In the genomic region with DNA sequence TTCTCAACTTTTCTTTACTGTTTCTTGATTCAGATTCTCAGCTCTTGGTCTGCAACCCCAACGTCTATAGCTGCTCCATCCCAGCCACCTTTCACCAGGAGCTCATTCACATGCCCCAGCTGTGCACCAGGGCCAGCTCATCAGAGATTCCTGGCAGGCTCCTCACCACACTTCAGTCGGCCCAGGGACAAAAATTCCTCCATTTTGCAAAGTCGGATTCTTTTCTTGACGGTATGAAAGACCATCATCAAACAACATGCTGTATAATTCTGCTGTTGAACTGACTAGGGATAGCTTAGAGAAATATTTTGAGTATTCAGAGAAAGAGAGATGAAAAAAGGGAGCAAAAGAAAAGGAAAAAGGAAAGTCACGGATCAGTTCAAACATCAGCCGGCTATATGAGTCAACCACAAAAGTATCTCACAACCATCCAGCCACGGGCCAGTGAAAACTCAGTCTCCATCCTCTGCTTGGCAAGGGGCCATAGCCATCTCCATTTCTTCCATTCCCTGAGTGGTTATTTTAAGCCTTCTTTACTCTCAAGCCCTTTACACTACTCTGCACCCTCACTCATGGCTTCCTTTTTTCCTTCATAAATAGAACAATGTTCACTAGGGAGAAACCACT, we compare ENCODE assay signal across 21 cellular contexts.
DNase-seq lines count a peak whose midpoint lies in the region; ATAC-seq and TF ChIP-seq lines count a peak whose summit lies in the region.
"Had no signal": no experiment of that assay in that cellular context is flagged by ENCODE, and none has a peak within 500 bp of the region (broad histone marks: within the 10 kb centered on the region; RNA-seq: fewer than 3 reads in every experiment).

No MANE protein-coding gene starts in this region.

- no peak for ATAC-seq in GM21423 (IDR thresholded peaks at IDR 0.05; ENCODE audit: unreplicated experiment)
- ATAC-seq in HG03025 (IDR thresholded peaks at IDR 0.05; ENCODE audit: low FRiP score, unreplicated experiment) = no peak
- ATAC-seq: activated T-cell treated with anti-CD3 and anti-CD28 coated beads, Interleukin-2, amount 50 U/mL, for 72 hours; heart left ventricle; T-cell had no signal

- H3K4me3 ChIP-seq in retinal pigment epithelial cell (ENCODE audit: low read length) = no peak overlapping the region
- H3K4me3 ChIP-seq: heart left ventricle, neural progenitor cell had no signal

- no peak for TF ChIP-seq CTCF in retinal pigment epithelial cell (conservative IDR thresholded peaks at IDR 0.05; ENCODE audit: low read depth, low read length)

- DNase-seq in DMS79 treated with DMSO at 0.1 percent for 48 hours (lab: John Stamatoyannopoulos, UW) (peak; percentile 90), RKO (ENCODE audit: low spot score) (peak; percentile 29), dedifferentiated amniotic fluid mesenchymal stem cell (ENCODE audit: extremely low spot score) (peak; percentile 75), retinal pigment epithelial cell (ENCODE audit: low read depth) (peak; percentile 26), superior temporal gyrus (ENCODE audit: extremely low spot score) (no peak), NCI-H82 (lab: John Stamatoyannopoulos, UW) (no peak)
- DNase-seq: activated CD4-positive, alpha-beta memory T cell treated with anti-CD3 and anti-CD28 coated beads, Interleukin-2, amount 10 ng/mL, durations not matched to agents 7 days and 5 days; activated T-cell treated with anti-CD3 and anti-CD28 coated beads, Interleukin-2, amount 50 U/mL, for 72 hours; BE2C; heart left ventricle; NCI-H2081 treated with DMSO at 0.1 percent for 48 hours; NCI-H774; retina; RPMI8226; stimulated activated CD4-positive, alpha-beta T cell treated with anti-CD3 and anti-CD28 coated beads, Interleukin-2, amount 100 ng/mL, for 24 hours; substantia nigra; T-cell; WERI-Rb-1 had no signal

Comparison
In these comparisons a context has a peak if more than half of its experiments do, and no peak if none do; other contexts are left out.
1. DNase-seq: peak in DMS79 treated with DMSO at 0.1 percent for 48 hours (single experiment), RKO (single experiment), dedifferentiated amniotic fluid mesenchymal stem cell (single experiment) and retinal pigment epithelial cell (single experiment); none in superior temporal gyrus (single experiment) and NCI-H82 (single experiment).